In the genomic region with DNA sequence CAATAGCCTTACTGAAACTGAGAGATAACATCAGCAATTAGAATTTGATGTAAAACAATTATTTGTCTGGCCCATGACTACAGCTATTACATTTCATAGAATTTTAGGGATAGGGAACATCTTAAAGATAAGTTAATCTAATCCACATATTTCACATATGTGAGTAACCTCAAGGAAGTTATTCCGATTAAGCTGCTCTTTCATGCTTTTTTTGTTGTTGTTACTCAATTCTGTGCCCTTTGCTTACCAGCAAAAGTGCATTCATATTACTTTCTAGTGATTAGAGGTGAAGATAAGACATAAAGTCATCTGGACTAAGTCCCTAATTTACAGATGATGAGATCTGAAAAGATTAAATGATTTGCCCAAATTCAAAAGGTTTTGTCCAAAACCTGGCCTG, we compare ENCODE assay signal across 6 cellular contexts. TPM values are rescaled to one million over a fixed set of nuclear protein-coding genes. Genes with fewer than 3 reads are reported as not detected.
"Had no signal": no experiment of that assay in that cellular context is flagged by ENCODE, and none has a peak within 500 bp of the region (broad histone marks: within the 10 kb centered on the region; RNA-seq: fewer than 3 reads in every experiment).

No MANE protein-coding gene starts in this region.

- H3K4me3 ChIP-seq: GM23338, K562 had no signal

- H2AFZ ChIP-seq: GM23338 had no signal

- H3K4me2 ChIP-seq: GM23338 had no signal

- H3K4me1 Mint-ChIP-seq: GM23338, H9 had no signal

- H3K27ac Mint-ChIP-seq: GM23338, H9 had no signal

- H3K4me3 Mint-ChIP-seq: GM23338, H9 had no signal

- DNase-seq: H9, HCEC 1CT, IMR-90 had no signal

- ATAC-seq: GM23338, K562 had no signal

RNA-seq across cellular contexts. Expression of a gene that starts 46.0 kb away (rescaled TPM):
- total RNA-seq: GM23338, H1, H9, IMR-90 had no signal
- polyA plus RNA-seq: IMR-90, K562 had no signal
